ENCODE assay signal across 1 cellular context in the genomic region with DNA sequence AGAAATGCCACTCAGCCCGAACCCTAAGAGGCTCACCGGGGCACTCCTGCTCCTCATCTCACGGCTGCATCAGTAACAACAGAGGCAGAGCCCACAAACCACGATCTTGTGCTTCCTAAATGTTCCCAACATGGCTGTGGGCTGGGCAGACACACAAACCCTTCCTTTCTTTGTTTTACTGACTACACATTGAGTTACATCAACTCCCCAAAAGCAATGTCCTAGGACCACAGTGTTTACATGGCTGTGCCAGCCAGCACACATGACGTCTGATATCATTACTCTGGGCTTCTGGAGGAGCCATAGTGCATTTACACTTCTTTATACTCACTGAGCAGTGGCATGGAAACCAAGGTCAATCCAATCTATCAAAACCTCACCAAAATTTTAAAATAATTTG.
A peak's percentile ranks its signal among the peaks of the same experiment; 100 is the strongest.
TF ChIP-seq lines count a peak whose summit lies in the region.

No MANE protein-coding gene starts in this region.

TF ChIP-seq in IMR-90, 13 proteins besides CTCF, POLR2A, EP300 and RAD21:
- 0 out of 2 replicates have a peak, but pooled peaks have one; percentile 25 for TF ChIP-seq FOS (IDR thresholded peaks at IDR 0.05; ENCODE audit: low read depth, low read length)
- TF ChIP-seq MXI1 (IDR thresholded peaks at IDR 0.05; ENCODE audit: borderline replicate concordance, low read depth, low read length) = no peak
- TF ChIP-seq, protein P1, sequence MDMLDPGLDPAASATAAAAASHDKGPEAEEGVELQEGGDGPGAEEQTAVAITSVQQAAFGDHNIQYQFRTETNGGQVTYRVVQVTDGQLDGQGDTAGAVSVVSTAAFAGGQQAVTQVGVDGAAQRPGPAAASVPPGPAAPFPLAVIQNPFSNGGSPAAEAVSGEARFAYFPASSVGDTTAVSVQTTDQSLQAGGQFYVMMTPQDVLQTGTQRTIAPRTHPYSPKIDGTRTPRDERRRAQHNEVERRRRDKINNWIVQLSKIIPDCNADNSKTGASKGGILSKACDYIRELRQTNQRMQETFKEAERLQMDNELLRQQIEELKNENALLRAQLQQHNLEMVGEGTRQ (IDR thresholded peaks at IDR 0.05; ENCODE audit: low read depth, low read length) = peak; percentile 57; the same call in 1 of the 2 replicates
- TF ChIP-seq CEBPB (IDR thresholded peaks at IDR 0.05; ENCODE audit: low read depth, low read length) = peak; percentile 19; the same call in 1 of the 2 replicates
